ENCODE assay signal across 1 cellular context in the genomic region with DNA sequence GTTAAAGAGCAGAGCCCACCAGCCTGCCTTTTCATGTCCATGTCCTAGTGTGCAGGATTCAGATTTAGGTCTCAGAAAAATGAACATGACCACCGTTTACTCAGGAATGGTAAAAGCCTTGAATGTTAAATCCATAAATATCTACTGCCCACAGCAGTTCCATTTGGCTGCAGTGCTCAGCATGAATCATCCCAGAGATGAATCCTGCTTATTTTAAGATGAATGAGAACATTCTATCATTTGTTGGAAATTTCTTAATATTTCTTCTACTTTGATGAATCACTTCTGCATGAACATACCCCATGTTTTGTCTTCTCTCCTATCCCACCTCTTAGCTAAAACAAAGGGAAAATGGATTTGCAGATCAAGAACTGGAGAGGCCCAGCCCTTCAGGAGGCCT.
TF ChIP-seq lines count a peak whose summit lies in the region.

No MANE protein-coding gene starts in this region.

TF ChIP-seq in SK-N-SH, 30 proteins besides CTCF, POLR2A, EP300 and RAD21 (continued from another document):
- no peak for TF ChIP-seq FOXJ3 (CRISPR knock-in tag; IDR thresholded peaks at IDR 0.05)
- peak; percentile 86 for TF ChIP-seq FOSL2 (IDR thresholded peaks at IDR 0.05; ENCODE audit: borderline replicate concordance, low read depth)
- peak; percentile 85 for TF ChIP-seq JUND (IDR thresholded peaks at IDR 0.05)
- TF ChIP-seq FOXM1 (IDR thresholded peaks at IDR 0.05; ENCODE audit: low read depth), result no peak
- no peak for TF ChIP-seq CHD2 (IDR thresholded peaks at IDR 0.05; ENCODE audit: low read length, partially characterized antibody)
- TF ChIP-seq, protein P1, sequence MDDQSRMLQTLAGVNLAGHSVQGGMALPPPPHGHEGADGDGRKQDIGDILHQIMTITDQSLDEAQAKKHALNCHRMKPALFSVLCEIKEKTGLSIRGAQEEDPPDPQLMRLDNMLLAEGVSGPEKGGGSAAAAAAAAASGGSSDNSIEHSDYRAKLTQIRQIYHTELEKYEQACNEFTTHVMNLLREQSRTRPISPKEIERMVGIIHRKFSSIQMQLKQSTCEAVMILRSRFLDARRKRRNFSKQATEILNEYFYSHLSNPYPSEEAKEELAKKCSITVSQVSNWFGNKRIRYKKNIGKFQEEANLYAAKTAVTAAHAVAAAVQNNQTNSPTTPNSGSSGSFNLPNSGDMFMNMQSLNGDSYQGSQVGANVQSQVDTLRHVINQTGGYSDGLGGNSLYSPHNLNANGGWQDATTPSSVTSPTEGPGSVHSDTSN (IDR thresholded peaks at IDR 0.05), result peak; percentile 85
- TF ChIP-seq ELF1 (IDR thresholded peaks at IDR 0.05), result no peak
- TF ChIP-seq, protein P2, sequence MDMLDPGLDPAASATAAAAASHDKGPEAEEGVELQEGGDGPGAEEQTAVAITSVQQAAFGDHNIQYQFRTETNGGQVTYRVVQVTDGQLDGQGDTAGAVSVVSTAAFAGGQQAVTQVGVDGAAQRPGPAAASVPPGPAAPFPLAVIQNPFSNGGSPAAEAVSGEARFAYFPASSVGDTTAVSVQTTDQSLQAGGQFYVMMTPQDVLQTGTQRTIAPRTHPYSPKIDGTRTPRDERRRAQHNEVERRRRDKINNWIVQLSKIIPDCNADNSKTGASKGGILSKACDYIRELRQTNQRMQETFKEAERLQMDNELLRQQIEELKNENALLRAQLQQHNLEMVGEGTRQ (IDR thresholded peaks at IDR 0.05; ENCODE audit: borderline replicate concordance, low read depth, low read length), result no peak
- no peak for TF ChIP-seq RCOR1 (IDR thresholded peaks at IDR 0.05; ENCODE audit: low read length)
- TF ChIP-seq, protein P3, sequence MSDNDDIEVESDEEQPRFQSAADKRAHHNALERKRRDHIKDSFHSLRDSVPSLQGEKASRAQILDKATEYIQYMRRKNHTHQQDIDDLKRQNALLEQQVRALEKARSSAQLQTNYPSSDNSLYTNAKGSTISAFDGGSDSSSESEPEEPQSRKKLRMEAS (IDR thresholded peaks at IDR 0.05; ENCODE audit: low read depth), result no peak
